Comparison of ENCODE assay signal across 25 cellular contexts in the genomic region with DNA sequence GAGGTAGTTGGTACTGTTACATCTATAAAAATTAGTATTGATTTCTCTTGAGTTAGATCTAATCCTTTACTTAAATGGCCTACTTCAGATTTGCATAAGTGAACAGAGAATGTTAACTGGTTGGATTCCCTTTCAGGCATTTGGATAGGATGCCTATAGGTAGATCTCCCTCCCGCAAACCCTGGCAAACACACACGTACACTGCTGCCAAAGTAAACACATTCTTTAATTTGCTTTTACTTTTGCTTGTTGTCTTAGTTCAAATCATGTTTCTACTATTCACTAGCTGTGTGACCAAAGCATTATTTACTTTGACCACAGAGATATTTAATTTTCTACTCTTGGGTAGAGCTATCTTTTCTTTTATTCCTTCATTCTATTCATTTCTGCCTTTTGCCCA.
DNase-seq lines count a peak whose midpoint lies in the region; ATAC-seq and TF ChIP-seq lines count a peak whose summit lies in the region.
"Had no signal": no experiment of that assay in that cellular context is flagged by ENCODE, and none has a peak within 500 bp of the region (broad histone marks: within the 10 kb centered on the region; RNA-seq: fewer than 3 reads in every experiment).

No MANE protein-coding gene starts in this region.

- in situ Hi-C loops in Caki2 (cut with HindIII; ENCODE audit: low pct_unique_long_range_greater_than_20kb, low sequenced_read_pairs): no loop called here

- no peaks in the 10 kb centered on the region for H3K9me3 ChIP-seq in CD8-positive, alpha-beta T cell (ENCODE audit: low read length)
- H3K9me3 ChIP-seq: ascending aorta, heart left ventricle, ovary, right atrium auricular region, SJSA1, tibial artery had no signal

- no peak for ATAC-seq in CD8-positive, alpha-beta T cell
- no peak for ATAC-seq in GM21825 (IDR thresholded peaks at IDR 0.05; ENCODE audit: unreplicated experiment)
- ATAC-seq: activated CD8-positive, alpha-beta memory T cell treated with anti-CD3 and anti-CD28 coated beads, Interleukin-2, amount 10 ng/mL, durations not matched to agents 7 days and 5 days; heart left ventricle; left cardiac atrium; naive thymus-derived CD8-positive, alpha-beta T cell had no signal

- CTCF ChIA-PET in CD8-positive, alpha-beta T cell (lab: Charles Lee): no interaction called here
- CTCF ChIA-PET in GM10248 (lab: Yijun Ruan, JAX): no interaction called here

- POLR2A ChIA-PET in CD8-positive, alpha-beta T cell (lab: Charles Lee): no interaction called here
- POLR2A ChIA-PET in GM10248 (lab: Yijun Ruan, JAX): no interaction called here

- H3K4me1 ChIP-seq in CD8-positive, alpha-beta T cell (ENCODE audit: insufficient read depth, low read length): no peaks in the 10 kb centered on the region
- H3K4me1 ChIP-seq: ascending aorta, heart left ventricle, right atrium auricular region, SJSA1, tibial artery had no signal

- no peak overlapping the region for H3K27ac ChIP-seq in CD8-positive, alpha-beta T cell (ENCODE audit: low read depth, low read length)
- H3K27ac ChIP-seq: ascending aorta, epithelial cell of prostate, heart left ventricle, ovary, right atrium auricular region, SJSA1, tibial artery had no signal

- no peak overlapping the region for H3K4me3 ChIP-seq in CD8-positive, alpha-beta T cell (ENCODE audit: low read depth, low read length)
- H3K4me3 ChIP-seq: ascending aorta, heart left ventricle, ovary, right atrium auricular region, SJSA1, tibial artery had no signal

- no peaks in the 10 kb centered on the region for H3K36me3 ChIP-seq in CD8-positive, alpha-beta T cell (ENCODE audit: insufficient read depth, low read length)
- H3K36me3 ChIP-seq: ascending aorta, heart left ventricle, ovary, right atrium auricular region, SJSA1, tibial artery had no signal

- intact Hi-C loops in CD8-positive, alpha-beta T cell (cut with DNase I, micrococcal nuclease): no loop called here

- no peaks in the 10 kb centered on the region for H3K27me3 ChIP-seq in CD8-positive, alpha-beta T cell (ENCODE audit: insufficient read depth, low read length)
- H3K27me3 ChIP-seq: ascending aorta, heart left ventricle, ovary, right atrium auricular region, SJSA1, tibial artery had no signal

- no peaks in the 10 kb centered on the region for H3K27me3 Mint-ChIP-seq in CD8-positive, alpha-beta T cell (ENCODE audit: low read depth)
- H3K27me3 Mint-ChIP-seq: activated CD8-positive, alpha-beta memory T cell treated with anti-CD3 and anti-CD28 coated beads, Interleukin-2, amount 10 ng/mL, durations not matched to agents 7 days and 5 days; activated naive CD4-positive, alpha-beta T cell treated with anti-CD3 and anti-CD28 coated beads, Interleukin-2, amount 50 U/mL, for 24 hours; naive thymus-derived CD8-positive, alpha-beta T cell; stimulated activated naive CD8-positive, alpha-beta T cell treated with anti-CD3 and anti-CD28 coated beads, Interleukin-15, Interleukin-2, amounts not matched to agents 100 ng/mL and 50 ng/mL, for 24 hours had no signal

- H3K36me3 Mint-ChIP-seq in CD8-positive, alpha-beta T cell: no peaks in the 10 kb centered on the region
- H3K36me3 Mint-ChIP-seq: activated CD8-positive, alpha-beta memory T cell treated with anti-CD3 and anti-CD28 coated beads, Interleukin-2, amount 10 ng/mL, durations not matched to agents 7 days and 5 days; activated naive CD4-positive, alpha-beta T cell treated with anti-CD3 and anti-CD28 coated beads, Interleukin-2, amount 50 U/mL, for 24 hours; naive thymus-derived CD8-positive, alpha-beta T cell had no signal

- H3K4me1 Mint-ChIP-seq in CD8-positive, alpha-beta T cell (ENCODE audit: low read depth): no peaks in the 10 kb centered on the region
- H3K4me1 Mint-ChIP-seq: activated CD8-positive, alpha-beta memory T cell treated with anti-CD3 and anti-CD28 coated beads, Interleukin-2, amount 10 ng/mL, durations not matched to agents 7 days and 5 days had no signal

- H3K4me3 Mint-ChIP-seq in CD8-positive, alpha-beta T cell: no peak overlapping the region
- H3K4me3 Mint-ChIP-seq: activated CD8-positive, alpha-beta memory T cell treated with anti-CD3 and anti-CD28 coated beads, Interleukin-2, amount 10 ng/mL, durations not matched to agents 7 days and 5 days; activated naive CD4-positive, alpha-beta T cell treated with anti-CD3 and anti-CD28 coated beads, Interleukin-2, amount 50 U/mL, for 24 hours; activated T-helper 1 cell treated with anti-CD3 and anti-CD28 coated beads, Interleukin-12 subunit alpha, Interleukin-12 subunit beta, Interleukin-2, Interleukin-4 antibody, amounts not matched to agents 30 ng/mL and 10 ng/mL and 1 ng/mL, durations not matched to agents 14 hours and 24 hours and 36 hours; naive thymus-derived CD8-positive, alpha-beta T cell; stimulated activated naive CD8-positive, alpha-beta T cell treated with anti-CD3 and anti-CD28 coated beads, Interleukin-15, Interleukin-2, amounts not matched to agents 100 ng/mL and 50 ng/mL, for 24 hours had no signal

- peaks cover 2% of the 10 kb centered on the region for H3K9me3 Mint-ChIP-seq in CD8-positive, alpha-beta T cell

- TF ChIP-seq CTCF in CD8-positive, alpha-beta T cell (IDR thresholded peaks at IDR 0.05): no peak
- no peak for TF ChIP-seq CTCF in GM10248 (IDR thresholded peaks at IDR 0.05; ENCODE audit: control extremely low read depth, extremely low read depth, low read depth, missing control alignments)

- no peak overlapping the region for H3K27ac Mint-ChIP-seq in CD8-positive, alpha-beta T cell
- H3K27ac Mint-ChIP-seq: activated CD8-positive, alpha-beta memory T cell treated with anti-CD3 and anti-CD28 coated beads, Interleukin-2, amount 10 ng/mL, durations not matched to agents 7 days and 5 days; activated naive CD4-positive, alpha-beta T cell treated with anti-CD3 and anti-CD28 coated beads, Interleukin-2, amount 50 U/mL, for 24 hours; activated T-helper 1 cell treated with anti-CD3 and anti-CD28 coated beads, Interleukin-12 subunit alpha, Interleukin-12 subunit beta, Interleukin-2, Interleukin-4 antibody, amounts not matched to agents 30 ng/mL and 10 ng/mL and 1 ng/mL, durations not matched to agents 14 hours and 24 hours and 36 hours; naive thymus-derived CD8-positive, alpha-beta T cell; stimulated activated naive CD8-positive, alpha-beta T cell treated with anti-CD3 and anti-CD28 coated beads, Interleukin-15, Interleukin-2, amounts not matched to agents 100 ng/mL and 50 ng/mL, for 24 hours had no signal

- DNase-seq in Caki2 (ENCODE audit: low read depth) (peak; percentile 13), H4 (ENCODE audit: low spot score) (peak; percentile 4), NCI-H345 treated with DMSO at 0.1 percent for 48 hours (lab: John Stamatoyannopoulos, UW; ENCODE audit: unreplicated experiment) (peak; percentile 27), astrocyte of the hippocampus (ENCODE audit: low read depth, low spot score) (peak; percentile 9), RKO (ENCODE audit: low spot score) (no peak), GM10248 (ENCODE audit: extremely low spot score) (no peak)
- DNase-seq in CD8-positive, alpha-beta T cell: no peak
- DNase-seq: activated CD4-positive, alpha-beta T cell treated with anti-CD3 and anti-CD28 coated beads for 48 hours; activated CD8-positive, alpha-beta memory T cell treated with anti-CD3 and anti-CD28 coated beads, Interleukin-2, amount 10 ng/mL, durations not matched to agents 7 days and 5 days; heart left ventricle; KBM-7; left cardiac atrium; naive thymus-derived CD8-positive, alpha-beta T cell; NCI-H1930; ovary; T-helper 1 cell; tibial artery had no signal

Comparison
In these comparisons a context has a peak if more than half of its experiments do, and no peak if none do; other contexts are left out.
1. DNase-seq: peak in Caki2 (single experiment), H4 (single experiment), NCI-H345 treated with DMSO at 0.1 percent for 48 hours (single experiment) and astrocyte of the hippocampus (single experiment); none in RKO (single experiment), CD8-positive, alpha-beta T cell (0 of 7) and GM10248 (single experiment).